8 cellular contexts compared by ENCODE assay signal in genomic region chr1:91884459-91885290, GRCh38. TPM values are rescaled to one million over a fixed set of nuclear protein-coding genes. Genes with fewer than 3 reads are reported as not detected.
DNase-seq lines count a peak whose midpoint lies in the region; ATAC-seq, FAIRE-seq and TF ChIP-seq lines count a peak whose summit lies in the region.

No MANE protein-coding gene starts in this region.

- peaks cover 22% of the 10 kb centered on the region for H3K4me1 Mint-ChIP-seq in T-helper 1 cell treated with Interleukin-12 subunit alpha and Interleukin-12 subunit beta and Interleukin-4 antibody, amounts not matched to agents 30 μg/mL and 1 μg/mL, for 36 hours (ENCODE audit: low read depth)
- peaks cover 25% of the 10 kb centered on the region for H3K4me1 Mint-ChIP-seq in stimulated activated memory B cell treated with anti-CD40 and anti-IgM and Interleukin-4, amounts not matched to agents 10 μg/mL and 1 μg/mL and 100 μg/mL, for 72 hours

- H3K36me3 ChIP-seq in bronchial epithelial cell (ENCODE audit: control insufficient read depth, insufficient read depth, low read length) (no peaks in the 10 kb centered on the region), left lung (no peaks in the 10 kb centered on the region)

- H3K27me3 ChIP-seq in bronchial epithelial cell (ENCODE audit: control insufficient read depth, insufficient read depth, low read length), result no peaks in the 10 kb centered on the region
- peaks cover 0 to 56% of the 10 kb centered on the region in 2 donors for H3K27me3 ChIP-seq in left lung

- no peak for TF ChIP-seq CTCF in bronchial epithelial cell (IDR thresholded peaks at IDR 0.05; ENCODE audit: insufficient read depth, low read length, severe bottlenecking)
- TF ChIP-seq CTCF in left lung (IDR thresholded peaks at IDR 0.05), result no peak

- DNase-seq in NCI-H2196 (lab: John Stamatoyannopoulos, UW; ENCODE audit: unreplicated experiment), result peak; percentile 23
- no peak for DNase-seq in NCI-H2196 treated with DMSO at 0.1 percent for 48 hours (lab: John Stamatoyannopoulos, UW; ENCODE audit: unreplicated experiment)
- peak; percentile 15 for DNase-seq in bronchial epithelial cell (ENCODE audit: low read depth)
- DNase-seq in left lung, result peak in 1 of 2 donors; percentile 43
- DNase-seq in NCI-H2171 treated with DMSO at 0.1 percent for 48 hours (lab: John Stamatoyannopoulos, UW), result no peak

- H3K36me3 Mint-ChIP-seq in T-helper 1 cell treated with Interleukin-12 subunit alpha and Interleukin-12 subunit beta and Interleukin-4 antibody, amounts not matched to agents 30 μg/mL and 1 μg/mL, for 36 hours (ENCODE audit: low read depth), result peaks cover 18% of the 10 kb centered on the region
- H3K36me3 Mint-ChIP-seq in stimulated activated memory B cell treated with anti-CD40 and anti-IgM and Interleukin-4, amounts not matched to agents 10 μg/mL and 1 μg/mL and 100 μg/mL, for 72 hours, result no peaks in the 10 kb centered on the region

- H3K4me1 ChIP-seq in left lung, result peaks cover 0 to 29% of the 10 kb centered on the region in 2 donors

- ATAC-seq in left lung (peak; percentile 9), HG02623 (IDR thresholded peaks at IDR 0.05; ENCODE audit: unreplicated experiment) (no peak)
- ATAC-seq in stimulated activated memory B cell treated with anti-CD40 and anti-IgM and Interleukin-4, amounts not matched to agents 10 μg/mL and 1 μg/mL and 100 μg/mL, for 72 hours, result peak; percentile 49

- no peak for FAIRE-seq in bronchial epithelial cell (lab: Jason Lieb, UNC)

- peak overlapping the region; percentile 97 for H3K4me3 Mint-ChIP-seq in T-helper 1 cell treated with Interleukin-12 subunit alpha and Interleukin-12 subunit beta and Interleukin-4 antibody, amounts not matched to agents 30 μg/mL and 1 μg/mL, for 36 hours
- H3K4me3 Mint-ChIP-seq in stimulated activated memory B cell treated with anti-CD40 and anti-IgM and Interleukin-4, amounts not matched to agents 10 μg/mL and 1 μg/mL and 100 μg/mL, for 72 hours, result peak overlapping the region; percentile 80

- no peaks in the 10 kb centered on the region for H3K9me3 Mint-ChIP-seq in T-helper 1 cell treated with Interleukin-12 subunit alpha and Interleukin-12 subunit beta and Interleukin-4 antibody, amounts not matched to agents 30 μg/mL and 1 μg/mL, for 36 hours
- H3K9me3 Mint-ChIP-seq in stimulated activated memory B cell treated with anti-CD40 and anti-IgM and Interleukin-4, amounts not matched to agents 10 μg/mL and 1 μg/mL and 100 μg/mL, for 72 hours, result no peaks in the 10 kb centered on the region

- no peaks in the 10 kb centered on the region for H3K9me3 ChIP-seq in left lung

- H3K27me3 Mint-ChIP-seq in T-helper 1 cell treated with Interleukin-12 subunit alpha and Interleukin-12 subunit beta and Interleukin-4 antibody, amounts not matched to agents 30 μg/mL and 1 μg/mL, for 36 hours (ENCODE audit: low read depth), result peaks cover 39% of the 10 kb centered on the region
- peaks cover 47% of the 10 kb centered on the region for H3K27me3 Mint-ChIP-seq in stimulated activated memory B cell treated with anti-CD40 and anti-IgM and Interleukin-4, amounts not matched to agents 10 μg/mL and 1 μg/mL and 100 μg/mL, for 72 hours

- intact Hi-C loops in left lung (cut with DNase I), result no loop called here

- peak overlapping the region; percentile 76 for H3K27ac Mint-ChIP-seq in T-helper 1 cell treated with Interleukin-12 subunit alpha and Interleukin-12 subunit beta and Interleukin-4 antibody, amounts not matched to agents 30 μg/mL and 1 μg/mL, for 36 hours
- peak overlapping the region; percentile 45 for H3K27ac Mint-ChIP-seq in stimulated activated memory B cell treated with anti-CD40 and anti-IgM and Interleukin-4, amounts not matched to agents 10 μg/mL and 1 μg/mL and 100 μg/mL, for 72 hours

- H3K4me3 ChIP-seq in bronchial epithelial cell (ENCODE audit: low read depth, low read length) (peak overlapping the region; percentile 64), left lung (peak overlapping the region; percentile 77 to 78)

- peak overlapping the region; percentile 88 to 91 for H3K27ac ChIP-seq in left lung

RNA-seq across cellular contexts. Expression of gene TGFBR3, which starts 1.3 kb away (rescaled TPM):
- total RNA-seq in bronchial epithelial cell (0.51 and 1.8 TPM in 2 replicates), left lung (10 to 100 TPM; 21.7 to 41.1 TPM)

Comparison
In these comparisons a context has a peak if more than half of its experiments do, and no peak if none do; other contexts are left out.
1. DNase-seq: peak in NCI-H2196 (single experiment) and bronchial epithelial cell (single experiment); none in NCI-H2196 treated with DMSO at 0.1 percent for 48 hours (single experiment) and NCI-H2171 treated with DMSO at 0.1 percent for 48 hours (single experiment).